Comparison of ENCODE assay signal across 16 cellular contexts in the genomic region with DNA sequence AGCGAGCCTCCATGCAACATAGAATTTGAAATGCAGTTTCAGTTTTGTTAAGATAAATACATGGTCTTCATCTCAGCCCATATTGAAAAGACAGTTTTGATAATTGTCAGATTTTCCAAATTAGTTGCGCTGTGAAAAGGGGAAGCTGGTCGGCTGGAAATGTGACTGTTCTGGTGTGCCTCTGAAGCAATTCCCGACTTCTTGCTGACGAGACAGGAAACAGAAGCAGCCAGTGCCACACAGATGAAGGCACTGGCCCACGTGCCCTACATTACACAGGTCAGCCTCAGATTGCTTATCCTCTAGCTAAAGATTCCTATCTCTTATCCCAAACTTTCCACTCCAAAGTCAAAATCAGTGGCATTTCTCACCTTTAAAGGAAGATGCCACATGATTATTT.
DNase-seq lines count a peak whose midpoint lies in the region; FAIRE-seq and TF ChIP-seq lines count a peak whose summit lies in the region.
"Had no signal": no experiment of that assay in that cellular context is flagged by ENCODE, and none has a peak within 500 bp of the region (broad histone marks: within the 10 kb centered on the region; RNA-seq: fewer than 3 reads in every experiment).

No MANE protein-coding gene starts in this region.

- H3K4me1 ChIP-seq in endocrine pancreas (ENCODE audit: control insufficient read depth, insufficient read depth, low read length), result peaks cover 14% of the 10 kb centered on the region
- no peaks in the 10 kb centered on the region for H3K4me1 ChIP-seq in parathyroid adenoma

- H3K4me2 ChIP-seq in parathyroid adenoma (ENCODE audit: low read length), result peak overlapping the region; percentile 4

- peaks cover 3% of the 10 kb centered on the region for H3K27me3 Mint-ChIP-seq in nephron progenitor cell (ENCODE audit: low read depth, poor library complexity)

- no peak for FAIRE-seq in D721Med (lab: Jason Lieb, UNC)
- FAIRE-seq: bronchial epithelial cell had no signal

- H3K9me3 ChIP-seq in endocrine pancreas (ENCODE audit: control insufficient read depth, low read length) (no peaks in the 10 kb centered on the region), parathyroid adenoma (ENCODE audit: control insufficient read depth, low read length) (no peaks in the 10 kb centered on the region)

- H3K27me3 ChIP-seq in endocrine pancreas (ENCODE audit: control insufficient read depth, insufficient read depth, low read length), result no peaks in the 10 kb centered on the region
- H3K27me3 ChIP-seq in parathyroid adenoma (ENCODE audit: control insufficient read depth, insufficient read depth, low read length), result no peaks in the 10 kb centered on the region

- H3K27ac ChIP-seq in parathyroid adenoma (no peak overlapping the region), coronary artery (no peak overlapping the region)

- H2AFZ ChIP-seq in parathyroid adenoma, result no peak overlapping the region

- H3K36me3 ChIP-seq in endocrine pancreas (ENCODE audit: control insufficient read depth, insufficient read depth, low read length) (no peaks in the 10 kb centered on the region), parathyroid adenoma (ENCODE audit: control insufficient read depth, insufficient read depth, low read length) (no peaks in the 10 kb centered on the region)

- no peak overlapping the region for H3K27ac Mint-ChIP-seq in nephron progenitor cell
- H3K27ac Mint-ChIP-seq: WTC11 had no signal

- H3K9ac ChIP-seq in endocrine pancreas (ENCODE audit: control insufficient read depth, insufficient read depth, low read length), result peak overlapping the region; percentile 7
- no peak overlapping the region for H3K9ac ChIP-seq in parathyroid adenoma

- TF ChIP-seq CTCF in parathyroid adenoma (IDR thresholded peaks at IDR 0.05), result no peak
- TF ChIP-seq CTCF in D721Med (IDR thresholded peaks at IDR 0.05; ENCODE audit: insufficient read depth, missing control alignments), result no peak
- no peak for TF ChIP-seq CTCF in coronary artery (IDR thresholded peaks at IDR 0.05)
- no peak for TF ChIP-seq CTCF in nephron progenitor cell (IDR thresholded peaks at IDR 0.05)

- no peaks in the 10 kb centered on the region for H3K36me3 Mint-ChIP-seq in nephron progenitor cell (ENCODE audit: low read depth)
- H3K36me3 Mint-ChIP-seq: WTC11 had no signal

- no peaks in the 10 kb centered on the region for H3K79me2 ChIP-seq in parathyroid adenoma

- H3K4me3 ChIP-seq in endocrine pancreas (ENCODE audit: control insufficient read depth, insufficient read depth, low read length) (peak overlapping the region; percentile 90), parathyroid adenoma (ENCODE audit: low read depth, low read length) (no peak overlapping the region), coronary artery (no peak overlapping the region)

- H3K9me3 Mint-ChIP-seq in nephron progenitor cell, result no peaks in the 10 kb centered on the region
- H3K9me3 Mint-ChIP-seq: WTC11 had no signal

- H3K4me1 Mint-ChIP-seq in nephron progenitor cell, result peaks cover 15% of the 10 kb centered on the region

- H3K4me3 Mint-ChIP-seq in nephron progenitor cell, result no peak overlapping the region
- H3K4me3 Mint-ChIP-seq: WTC11 had no signal

- peak; percentile 54 for DNase-seq in CD1c-positive myeloid dendritic cell (ENCODE audit: extremely low spot score)
- peak; percentile 77 to 83 for DNase-seq in Kasumi-1 (lab: John Stamatoyannopoulos, UW)
- DNase-seq in D721Med (ENCODE audit: insufficient read length, low spot score), result no peak
- no peak for DNase-seq in cerebellar cortex (ENCODE audit: low spot score)
- DNase-seq in coronary artery (ENCODE audit: low spot score), result no peak
- DNase-seq in nephron progenitor cell, result no peak
- DNase-seq: effector CD8-positive, alpha-beta T cell; mesenchymal stem cell; NCI-H1105 treated with DMSO at 0.1 percent for 48 hours; NCI-H2171; NCI-H82; stimulated activated CD4-positive, alpha-beta T cell treated with anti-CD3 and anti-CD28 coated beads, Interleukin-1b, Interleukin-23, amount 100 ng/mL, for 48 hours had no signal

Comparison
In these comparisons a context has a peak if more than half of its experiments do, and no peak if none do; other contexts are left out.
1. DNase-seq: peak in CD1c-positive myeloid dendritic cell (single experiment) and Kasumi-1 (2 of 2); none in D721Med (single experiment), cerebellar cortex (single experiment), coronary artery (single experiment) and nephron progenitor cell (single experiment).